25 cellular contexts compared by ENCODE assay signal in genomic region chr14:83969998-83970397, GRCh38.
A peak's percentile ranks its signal among the peaks of the same experiment; 100 is the strongest.
DNase-seq lines count a peak whose midpoint lies in the region; ATAC-seq, FAIRE-seq and TF ChIP-seq lines count a peak whose summit lies in the region.
"Had no signal": no experiment of that assay in that cellular context is flagged by ENCODE, and none has a peak within 500 bp of the region (broad histone marks: within the 10 kb centered on the region; RNA-seq: fewer than 3 reads in every experiment).

No MANE protein-coding gene starts in this region.

- no peaks in the 10 kb centered on the region for H3K79me2 ChIP-seq in GM23338 (replicated peaks; ENCODE audit: insufficient read depth)
- H3K79me2 ChIP-seq in H1 (ENCODE audit: control insufficient read depth in 1 of 2, insufficient read depth in 2 of 2, low read length in 2 of 2), result no peaks in the 10 kb centered on the region
- H3K79me2 ChIP-seq in mesendoderm (ENCODE audit: control insufficient read depth, insufficient read depth, low read length), result no peaks in the 10 kb centered on the region

- H3K36me3 ChIP-seq in GM23338 (ENCODE audit: insufficient read depth) (no peaks in the 10 kb centered on the region), H1 (ENCODE audit: control insufficient read depth in 2 of 4, insufficient read depth in 4 of 4, low read length in 3 of 4) (no peaks in the 10 kb centered on the region), mesendoderm (ENCODE audit: control insufficient read depth, insufficient read depth, low read length) (no peaks in the 10 kb centered on the region), testis (ENCODE audit: low read depth, missing control alignments) (no peaks in the 10 kb centered on the region)
- H3K36me3 ChIP-seq: BE2C; BLaER1 treated with 17β-estradiol and CSF1 and Interleukin-3, amounts not matched to agents 10 nM and 100 nM had no signal

- H2BK120ac ChIP-seq in H1 (replicated peaks; ENCODE audit: low read depth, low read length) (peak overlapping the region; percentile 43), mesendoderm (ENCODE audit: low read depth, low read length) (no peak overlapping the region)

- no peaks in the 10 kb centered on the region for H4K20me1 ChIP-seq in GM23338 (replicated peaks; ENCODE audit: insufficient read depth)
- H4K20me1 ChIP-seq in H1 (replicated peaks in 1 of 2; ENCODE audit: control insufficient read depth in 1 of 2, insufficient read depth in 2 of 2, low read length in 2 of 2), result no peaks in the 10 kb centered on the region
- H4K20me1 ChIP-seq: BLaER1 treated with 17β-estradiol and CSF1 and Interleukin-3, amounts not matched to agents 10 nM and 100 nM had no signal

- FAIRE-seq in H1 (lab: Jason Lieb, UNC), result no peak
- FAIRE-seq: A549, D721Med, GM12878 had no signal

- H3K9me3 ChIP-seq in H1 (ENCODE audit: insufficient read depth in 2 of 2, low read depth in 1 of 2, low read length in 1 of 2) (no peaks in the 10 kb centered on the region), testis (no peaks in the 10 kb centered on the region)
- H3K9me3 ChIP-seq: A549; BE2C; BLaER1 treated with 17β-estradiol and CSF1 and Interleukin-3, amounts not matched to agents 10 nM and 100 nM had no signal

- no peak for TF ChIP-seq RAD21 in H1 (IDR thresholded peaks at IDR 0.05 in 1 of 2, conservative IDR thresholded peaks at IDR 0.05 in 1 of 2; ENCODE audit: low read depth in 2 of 2, low read length in 2 of 2)

- H3K4me3 ChIP-seq in GM23338 (no peak overlapping the region), H1 (ENCODE audit: extremely low read depth in 1 of 4, insufficient read depth in 2 of 4, low read depth in 3 of 4, low read length in 4 of 4) (no peak overlapping the region), mesendoderm (ENCODE audit: low read length) (no peak overlapping the region), testis (no peak overlapping the region)
- H3K4me3 ChIP-seq: A549; BLaER1 treated with 17β-estradiol and CSF1 and Interleukin-3, amounts not matched to agents 10 nM and 100 nM; GM12878 had no signal

- no peak overlapping the region for H3K56ac ChIP-seq in H1 (replicated peaks; ENCODE audit: insufficient read length, low read depth, low read length)
- no peak overlapping the region for H3K56ac ChIP-seq in mesendoderm (ENCODE audit: low read length)

- H3K36me3 Mint-ChIP-seq in GM23338 (ENCODE audit: low read depth), result no peaks in the 10 kb centered on the region
- H3K36me3 Mint-ChIP-seq: CD14-positive monocyte; CD8-positive, alpha-beta memory T cell had no signal

- H4K5ac ChIP-seq in H1 (ENCODE audit: insufficient read length, low read depth, low read length), result no peak overlapping the region
- no peak overlapping the region for H4K5ac ChIP-seq in mesendoderm (ENCODE audit: low read length)

- H3K4me1 ChIP-seq in GM23338 (ENCODE audit: insufficient read depth) (no peaks in the 10 kb centered on the region), H1 (replicated peaks in 1 of 4; ENCODE audit: control insufficient read depth in 3 of 4, insufficient read depth in 4 of 4, low read length in 3 of 4) (no peaks in the 10 kb centered on the region), mesendoderm (ENCODE audit: control insufficient read depth, low read depth, low read length) (no peaks in the 10 kb centered on the region), testis (no peaks in the 10 kb centered on the region)
- H3K4me1 ChIP-seq: A549; BE2C; BLaER1 treated with 17β-estradiol and CSF1 and Interleukin-3, amounts not matched to agents 10 nM and 100 nM had no signal

- no peak overlapping the region for H4K91ac ChIP-seq in H1 (replicated peaks; ENCODE audit: insufficient read length, low read length)

- DNase-seq in GM23338 (ENCODE audit: low spot score) (no peak), H1 (ENCODE audit: low read depth in 1 of 2, low spot score in 2 of 2) (no peak), mesendoderm (peak; percentile 28), testis (peak; percentile 50), GM19240 (ENCODE audit: insufficient read length, low spot score) (no peak), NAMALWA (ENCODE audit: low spot score) (no peak)
- DNase-seq: 8988T; ACHN; AML-193; BE2C; CD4-positive, alpha-beta T cell; CD8-positive, alpha-beta memory T cell; DMS 273 treated with DMSO at 0.1 percent for 48 hours; DMS79; EL; GDM1; GOT3; H7; HCEC 1CT had no signal

- H2BK20ac ChIP-seq in H1 (ENCODE audit: low read length), result no peak overlapping the region

- H4K8ac ChIP-seq in H1 (ENCODE audit: extremely low read depth, insufficient read depth, low read length) (no peak overlapping the region), mesendoderm (ENCODE audit: low read depth, low read length) (no peak overlapping the region)

- CTCF ChIA-PET in H1 (lab: Charles Lee; ENCODE audit: partially characterized antibody), result interaction anchor here (0.9 kb wide), 1 partner anchor 11 kb away, joined by 3 read pairs; no protein-coding TSS in a partner anchor

- no peak overlapping the region for H2BK15ac ChIP-seq in H1 (ENCODE audit: low read length)
- H2BK15ac ChIP-seq in mesendoderm (replicated peaks; ENCODE audit: low read depth), result no peak overlapping the region

- no peak for ATAC-seq in GM23338
- ATAC-seq in GM21390 (IDR thresholded peaks at IDR 0.05; ENCODE audit: unreplicated experiment), result no peak
- ATAC-seq: A549, GM12878 had no signal

- no peaks in the 10 kb centered on the region; the same call in 2 of the 3 replicates for H3K4me1 Mint-ChIP-seq in GM23338
- H3K4me1 Mint-ChIP-seq: CD14-positive monocyte; CD8-positive, alpha-beta memory T cell had no signal

- WGBS in H1 (ENCODE audit: extremely low coverage in 1 of 2, insufficient coverage in 1 of 2, insufficient read length in 1 of 2, insufficient replicate concordance in 2 of 2, low coverage in 1 of 2, low lambda C conversion rate in 2 of 2, missing lambda C conversion rate in 1 of 2), 2 experiments, result 94% methylated on average over 5 of the region's 5 CpGs; no CpG with 5 or more reads in 1 of the 2 experiments
- no CpG with 5 or more reads among the region's 5 CpGs for WGBS in mesendoderm (ENCODE audit: extremely low coverage, insufficient coverage, low lambda C conversion rate)
- 39 to 60% methylated on average over 5 of the region's 5 CpGs for WGBS in testis, 2 donors

- H3K27ac ChIP-seq in GM23338 (ENCODE audit: low read depth) (no peak overlapping the region), H1 (ENCODE audit: low read depth, low read length) (no peak overlapping the region), mesendoderm (ENCODE audit: low read depth, low read length) (no peak overlapping the region), testis (no peak overlapping the region)
- H3K27ac ChIP-seq: A549; BLaER1 treated with 17β-estradiol and CSF1 and Interleukin-3, amounts not matched to agents 10 nM and 100 nM had no signal

- no peak overlapping the region for H3K27ac Mint-ChIP-seq in GM23338
- H3K27ac Mint-ChIP-seq: CD14-positive monocyte; CD4-positive, alpha-beta T cell; CD8-positive, alpha-beta memory T cell had no signal

- H3K23me2 ChIP-seq in H1 (ENCODE audit: low read depth, low read length), result no peaks in the 10 kb centered on the region

- no peak overlapping the region for H3K4me3 Mint-ChIP-seq in GM23338
- H3K4me3 Mint-ChIP-seq: CD14-positive monocyte; CD4-positive, alpha-beta T cell; CD8-positive, alpha-beta memory T cell had no signal

- no peak overlapping the region for H3K4me2 ChIP-seq in GM23338
- no peak overlapping the region for H3K4me2 ChIP-seq in H1 (ENCODE audit: insufficient read depth in 1 of 2, low read depth in 2 of 2, low read length in 2 of 2)
- H3K4me2 ChIP-seq in mesendoderm (ENCODE audit: low read length), result no peak overlapping the region
- H3K4me2 ChIP-seq: A549; BLaER1 treated with 17β-estradiol and CSF1 and Interleukin-3, amounts not matched to agents 10 nM and 100 nM had no signal

- TF ChIP-seq CTCF in GM23338 (conservative IDR thresholded peaks at IDR 0.05; ENCODE audit: low read depth in 2 of 2), result no peak
- no peak for TF ChIP-seq CTCF in H1 (IDR thresholded peaks at IDR 0.05; ENCODE audit: control extremely low read depth in 1 of 3, insufficient read depth in 1 of 3, low read depth in 1 of 3, low read length in 3 of 3)
- TF ChIP-seq CTCF in testis (IDR thresholded peaks at IDR 0.05), result no peak

- H3K4ac ChIP-seq in H1 (replicated peaks; ENCODE audit: insufficient read length, low read depth, low read length) (no peak overlapping the region), mesendoderm (ENCODE audit: low read depth, low read length) (no peak overlapping the region)

- H3K79me1 ChIP-seq in H1 (ENCODE audit: low read depth, low read length) (no peaks in the 10 kb centered on the region), mesendoderm (ENCODE audit: low read length) (no peaks in the 10 kb centered on the region)

- POLR2A ChIA-PET in H1 (lab: Charles Lee; ENCODE audit: partially characterized antibody), result no interaction called here

- H3K27me3 ChIP-seq in GM23338 (ENCODE audit: insufficient read depth), result no peaks in the 10 kb centered on the region
- H3K27me3 ChIP-seq in H1 (replicated peaks in 1 of 4; ENCODE audit: control insufficient read depth in 3 of 4, extremely low read depth in 1 of 4, insufficient read depth in 3 of 4, low read length in 3 of 4), result no peaks in the 10 kb centered on the region; a peak in 1 of 7 replicates
- H3K27me3 ChIP-seq in mesendoderm (ENCODE audit: insufficient read depth, low read length, poor library complexity), result no peaks in the 10 kb centered on the region
- H3K27me3 ChIP-seq in testis, result no peaks in the 10 kb centered on the region
- H3K27me3 ChIP-seq: BE2C; BLaER1 treated with 17β-estradiol and CSF1 and Interleukin-3, amounts not matched to agents 10 nM and 100 nM had no signal

- TF ChIP-seq POLR2A in H1 (IDR thresholded peaks at IDR 0.05; ENCODE audit: control extremely low read depth in 1 of 2, low read depth in 2 of 2, low read length in 2 of 2) (no peak), testis (IDR thresholded peaks at IDR 0.05) (no peak)

- H2BK12ac ChIP-seq in H1 (ENCODE audit: low read depth, low read length), result no peak overlapping the region

- no peaks in the 10 kb centered on the region for H3K9me2 ChIP-seq in GM23338 (ENCODE audit: insufficient read depth)

- H3K23ac ChIP-seq in H1 (ENCODE audit: insufficient read length) (no peak overlapping the region), mesendoderm (ENCODE audit: low read length) (no peak overlapping the region)

- no peaks in the 10 kb centered on the region for H3K27me3 Mint-ChIP-seq in GM23338 (ENCODE audit: insufficient read depth, low read depth, poor library complexity)
- H3K27me3 Mint-ChIP-seq: CD4-positive, alpha-beta T cell; CD8-positive, alpha-beta memory T cell had no signal

- H3K18ac ChIP-seq in H1 (ENCODE audit: extremely low read depth, low read length) (no peak overlapping the region), mesendoderm (ENCODE audit: low read length) (no peak overlapping the region)

- TF ChIP-seq EP300 in H1 (IDR thresholded peaks at IDR 0.05; ENCODE audit: borderline replicate concordance in 1 of 2, low read depth in 2 of 2, low read length in 2 of 2), result no peak

- H3K14ac ChIP-seq in H1 (ENCODE audit: insufficient read length), result no peak overlapping the region

- no peaks in the 10 kb centered on the region for H3K9me3 Mint-ChIP-seq in GM23338

- H3K9ac ChIP-seq in H1 (replicated peaks in 1 of 4; ENCODE audit: extremely low read depth in 1 of 4, low read depth in 3 of 4, low read length in 3 of 4), result no peak overlapping the region
- H3K9ac ChIP-seq in mesendoderm (ENCODE audit: low read length), result no peak overlapping the region
- H3K9ac ChIP-seq: BLaER1 treated with 17β-estradiol and CSF1 and Interleukin-3, amounts not matched to agents 10 nM and 100 nM had no signal

- intact Hi-C loops in testis (cut with DNase I; ENCODE audit: low total_unique reads), result no loop called here

- H2BK5ac ChIP-seq in H1 (ENCODE audit: low read depth, low read length) (no peak overlapping the region), mesendoderm (ENCODE audit: low read length) (no peak overlapping the region)

- H2AK5ac ChIP-seq in H1 (ENCODE audit: low read depth, low read length), result no peak overlapping the region
- H2AK5ac ChIP-seq in mesendoderm (ENCODE audit: low read length), result no peak overlapping the region

- H3F3A ChIP-seq in GM23338 (replicated peaks; ENCODE audit: low read depth), result no peaks in the 10 kb centered on the region

- H2AFZ ChIP-seq in GM23338, result peak overlapping the region; percentile 32; the same call in 1 of the 2 replicates
- no peak overlapping the region for H2AFZ ChIP-seq in H1 (ENCODE audit: low read length)

Comparison
In these comparisons a context has a peak if more than half of its experiments do, and no peak if none do; other contexts are left out.
1. DNase-seq: peak in mesendoderm (single experiment) and testis (single experiment); none in GM23338 (single experiment), H1 (0 of 2), GM19240 (single experiment) and NAMALWA (single experiment).